ENCODE assay signal across 2 cellular contexts in the genomic region with DNA sequence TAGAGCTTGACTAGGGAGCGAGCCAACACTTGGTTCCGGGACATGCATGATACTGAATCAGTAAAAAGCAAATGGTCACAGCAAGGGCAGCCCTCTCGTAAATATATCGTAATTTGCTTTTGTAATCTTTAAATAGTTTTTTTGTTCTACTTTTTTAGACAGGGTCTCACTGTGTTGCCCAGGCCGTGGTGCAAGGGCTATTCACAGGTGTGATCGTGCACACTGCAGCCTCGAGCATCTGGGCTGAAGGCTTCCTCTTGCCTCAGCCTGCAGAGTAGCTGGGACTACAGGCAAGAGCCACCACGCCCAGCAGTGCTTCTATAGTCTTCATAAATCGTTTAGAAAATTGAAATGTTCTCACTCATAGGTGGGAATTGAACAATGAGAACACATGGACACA.
TF ChIP-seq lines count a peak whose summit lies in the region.

No MANE protein-coding gene starts in this region.

TF ChIP-seq in HEK293, 187 proteins besides CTCF, POLR2A, EP300 and RAD21:
- TF ChIP-seq ZNF16 (tag by site-specific recombination; IDR thresholded peaks at IDR 0.05; ENCODE audit: low read depth) (no peak), ZBTB1 (tag by site-specific recombination; IDR thresholded peaks at IDR 0.05) (no peak)
- TF ChIP-seq, protein P1, sequence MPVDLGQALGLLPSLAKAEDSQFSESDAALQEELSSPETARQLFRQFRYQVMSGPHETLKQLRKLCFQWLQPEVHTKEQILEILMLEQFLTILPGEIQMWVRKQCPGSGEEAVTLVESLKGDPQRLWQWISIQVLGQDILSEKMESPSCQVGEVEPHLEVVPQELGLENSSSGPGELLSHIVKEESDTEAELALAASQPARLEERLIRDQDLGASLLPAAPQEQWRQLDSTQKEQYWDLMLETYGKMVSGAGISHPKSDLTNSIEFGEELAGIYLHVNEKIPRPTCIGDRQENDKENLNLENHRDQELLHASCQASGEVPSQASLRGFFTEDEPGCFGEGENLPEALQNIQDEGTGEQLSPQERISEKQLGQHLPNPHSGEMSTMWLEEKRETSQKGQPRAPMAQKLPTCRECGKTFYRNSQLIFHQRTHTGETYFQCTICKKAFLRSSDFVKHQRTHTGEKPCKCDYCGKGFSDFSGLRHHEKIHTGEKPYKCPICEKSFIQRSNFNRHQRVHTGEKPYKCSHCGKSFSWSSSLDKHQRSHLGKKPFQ (tag by site-specific recombination; IDR thresholded peaks at IDR 0.05), result peak; percentile 57; the same call in 1 of the 2 replicates

TF ChIP-seq in H1, 55 proteins besides CTCF, POLR2A, EP300 and RAD21:
- TF ChIP-seq JUN (IDR thresholded peaks at IDR 0.05; ENCODE audit: low read depth, low read length), result no peak
- no peak for TF ChIP-seq KDM4A (IDR thresholded peaks at IDR 0.05; ENCODE audit: low read depth, low read length, severe bottlenecking)
- TF ChIP-seq, protein P2, sequence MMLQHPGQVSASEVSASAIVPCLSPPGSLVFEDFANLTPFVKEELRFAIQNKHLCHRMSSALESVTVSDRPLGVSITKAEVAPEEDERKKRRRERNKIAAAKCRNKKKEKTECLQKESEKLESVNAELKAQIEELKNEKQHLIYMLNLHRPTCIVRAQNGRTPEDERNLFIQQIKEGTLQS (IDR thresholded peaks at IDR 0.05; ENCODE audit: insufficient read depth, low read depth, low read length), result no peak
- no peak for TF ChIP-seq CBX5 (IDR thresholded peaks at IDR 0.05; ENCODE audit: low read depth, low read length)
- TF ChIP-seq CHD1 (IDR thresholded peaks at IDR 0.05; ENCODE audit: low read depth, low read length), result no peak
- no peak for TF ChIP-seq FOSL1 (IDR thresholded peaks at IDR 0.05; ENCODE audit: insufficient read depth, low read depth, low read length)
- TF ChIP-seq NRF1 (IDR thresholded peaks at IDR 0.05; ENCODE audit: low read depth, low read length), result no peak
- no peak for TF ChIP-seq HDAC2 (IDR thresholded peaks at IDR 0.05; ENCODE audit: borderline replicate concordance in 1 of 2, low read depth in 2 of 2, low read length in 2 of 2)
